ENCODE assay signal across 1 cellular context in the genomic region with DNA sequence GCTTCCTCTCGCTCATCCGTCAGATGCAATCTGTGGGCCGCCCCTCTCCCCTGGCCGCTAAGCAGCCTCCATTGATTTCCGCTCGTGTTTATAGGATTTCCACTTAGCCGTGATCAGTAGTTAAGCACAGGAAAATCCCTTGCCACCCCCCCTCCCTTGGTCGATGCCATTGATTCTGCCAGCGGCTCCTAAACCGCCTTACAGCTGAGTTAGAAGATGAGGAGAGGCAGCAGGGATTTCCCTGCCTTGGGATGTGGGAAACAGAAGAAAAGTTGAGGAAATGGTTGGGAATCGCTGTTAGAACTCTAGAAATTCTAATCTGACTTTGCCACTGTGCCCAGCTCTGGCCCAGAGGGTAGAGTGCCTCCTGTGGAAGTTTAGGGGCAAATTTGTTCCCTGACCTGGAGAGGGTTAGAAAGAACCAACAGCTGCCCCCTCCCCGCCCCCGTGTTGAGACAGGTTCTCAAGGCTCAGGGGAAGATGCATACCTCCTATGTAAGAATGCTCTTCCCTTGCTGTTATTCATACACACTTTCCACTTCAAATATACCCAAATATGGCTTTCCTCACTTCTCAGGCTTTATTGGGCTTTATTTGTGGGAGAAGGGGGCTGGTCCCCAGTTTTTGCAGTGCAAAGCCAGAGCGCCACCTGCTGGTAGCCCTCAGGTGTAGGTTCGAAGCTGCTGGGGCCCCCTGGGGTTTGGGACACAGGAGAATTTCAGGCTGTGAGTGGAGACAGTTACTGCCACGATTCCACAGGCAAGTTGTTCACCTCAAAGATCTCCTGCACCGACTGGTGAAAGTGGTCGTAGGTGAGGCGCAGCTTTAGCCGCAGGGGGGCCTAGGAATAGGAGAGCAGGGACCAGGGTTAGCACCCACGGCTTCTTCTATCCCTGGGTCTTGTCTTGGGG.
TF ChIP-seq lines count a peak whose summit lies in the region.

No MANE protein-coding gene starts in this region.

TF ChIP-seq in GM23338, 12 proteins besides CTCF, POLR2A, EP300 and RAD21:
- no peak for TF ChIP-seq NANOG (IDR thresholded peaks at IDR 0.05; ENCODE audit: borderline replicate concordance)
- TF ChIP-seq JUNB (IDR thresholded peaks at IDR 0.05; ENCODE audit: unreplicated experiment), result no peak
- no peak for TF ChIP-seq CREB1 (CRISPR knock-in tag; IDR thresholded peaks at IDR 0.05; ENCODE audit: low read depth)
- TF ChIP-seq, protein P1, sequence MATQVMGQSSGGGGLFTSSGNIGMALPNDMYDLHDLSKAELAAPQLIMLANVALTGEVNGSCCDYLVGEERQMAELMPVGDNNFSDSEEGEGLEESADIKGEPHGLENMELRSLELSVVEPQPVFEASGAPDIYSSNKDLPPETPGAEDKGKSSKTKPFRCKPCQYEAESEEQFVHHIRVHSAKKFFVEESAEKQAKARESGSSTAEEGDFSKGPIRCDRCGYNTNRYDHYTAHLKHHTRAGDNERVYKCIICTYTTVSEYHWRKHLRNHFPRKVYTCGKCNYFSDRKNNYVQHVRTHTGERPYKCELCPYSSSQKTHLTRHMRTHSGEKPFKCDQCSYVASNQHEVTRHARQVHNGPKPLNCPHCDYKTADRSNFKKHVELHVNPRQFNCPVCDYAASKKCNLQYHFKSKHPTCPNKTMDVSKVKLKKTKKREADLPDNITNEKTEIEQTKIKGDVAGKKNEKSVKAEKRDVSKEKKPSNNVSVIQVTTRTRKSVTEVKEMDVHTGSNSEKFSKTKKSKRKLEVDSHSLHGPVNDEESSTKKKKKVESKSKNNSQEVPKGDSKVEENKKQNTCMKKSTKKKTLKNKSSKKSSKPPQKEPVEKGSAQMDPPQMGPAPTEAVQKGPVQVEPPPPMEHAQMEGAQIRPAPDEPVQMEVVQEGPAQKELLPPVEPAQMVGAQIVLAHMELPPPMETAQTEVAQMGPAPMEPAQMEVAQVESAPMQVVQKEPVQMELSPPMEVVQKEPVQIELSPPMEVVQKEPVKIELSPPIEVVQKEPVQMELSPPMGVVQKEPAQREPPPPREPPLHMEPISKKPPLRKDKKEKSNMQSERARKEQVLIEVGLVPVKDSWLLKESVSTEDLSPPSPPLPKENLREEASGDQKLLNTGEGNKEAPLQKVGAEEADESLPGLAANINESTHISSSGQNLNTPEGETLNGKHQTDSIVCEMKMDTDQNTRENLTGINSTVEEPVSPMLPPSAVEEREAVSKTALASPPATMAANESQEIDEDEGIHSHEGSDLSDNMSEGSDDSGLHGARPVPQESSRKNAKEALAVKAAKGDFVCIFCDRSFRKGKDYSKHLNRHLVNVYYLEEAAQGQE (IDR thresholded peaks at IDR 0.05; ENCODE audit: unreplicated experiment), result no peak
- no peak for TF ChIP-seq EZH2phosphoT487 (IDR thresholded peaks at IDR 0.05; ENCODE audit: unreplicated experiment)
- no peak for TF ChIP-seq POLR2AphosphoS5 (IDR thresholded peaks at IDR 0.05; ENCODE audit: low read depth)
